In genomic region chr2:235113854-235114253, GRCh38 we compare ENCODE assay signal across 21 cellular contexts.
DNase-seq lines count a peak whose midpoint lies in the region; ATAC-seq, FAIRE-seq and TF ChIP-seq lines count a peak whose summit lies in the region.
"Had no signal": no experiment of that assay in that cellular context is flagged by ENCODE, and none has a peak within 500 bp of the region (broad histone marks: within the 10 kb centered on the region; RNA-seq: fewer than 3 reads in every experiment).

No MANE protein-coding gene starts in this region.

- no peak overlapping the region for H2AFZ ChIP-seq in HepG2 (ENCODE audit: low read length)
- H2AFZ ChIP-seq: GM23248 had no signal

- H3K9ac ChIP-seq in endodermal cell (ENCODE audit: extremely low read depth, low read length, poor library complexity, severe bottlenecking) (no peak overlapping the region), HepG2 (ENCODE audit: insufficient read depth, low read depth, low read length) (no peak overlapping the region)
- H3K9ac ChIP-seq: GM23248 had no signal

- H3K27me3 ChIP-seq in endodermal cell (ENCODE audit: control insufficient read depth, insufficient read depth, low read length, poor library complexity, severe bottlenecking) = no peaks in the 10 kb centered on the region
- H3K27me3 ChIP-seq in HepG2 (ENCODE audit: control insufficient read depth in 1 of 2, insufficient read depth in 2 of 2, low read length in 2 of 2) = peaks cover 0 to 15% of the 10 kb centered on the region in 2 experiments; a peak in 2 of 5 replicates
- H3K27me3 ChIP-seq: SJCRH30 had no signal

- H3K27ac ChIP-seq in endodermal cell (ENCODE audit: low read depth, low read length) (no peak overlapping the region), HepG2 (ENCODE audit: extremely low read length, insufficient read depth, low read length) (no peak overlapping the region), substantia nigra (ENCODE audit: low read depth, low read length, poor library complexity, severe bottlenecking) (no peak overlapping the region)
- H3K27ac ChIP-seq: 22Rv1, GM23248, RWPE1, SJCRH30 had no signal

- H3K4me3 Mint-ChIP-seq in endodermal cell = no peak overlapping the region
- H3K4me3 Mint-ChIP-seq: CD8-positive, alpha-beta T cell had no signal

- no peaks in the 10 kb centered on the region for H4K20me1 ChIP-seq in HepG2 (ENCODE audit: insufficient read depth, low read length)

- H3K4me2 ChIP-seq in HepG2 (ENCODE audit: low read depth, low read length) = no peak overlapping the region

- CTCF ChIA-PET in HepG2 (lab: Yijun Ruan, JAX; ENCODE audit: low intra/inter-chr PET ratio, low total read pairs) = no interaction called here

- no peaks in the 10 kb centered on the region for H3K36me3 Mint-ChIP-seq in endodermal cell (ENCODE audit: low read depth)
- H3K36me3 Mint-ChIP-seq: CD8-positive, alpha-beta T cell had no signal

- no peaks in the 10 kb centered on the region for H3K36me3 ChIP-seq in endodermal cell (ENCODE audit: control insufficient read depth, insufficient read depth, low read length)
- H3K36me3 ChIP-seq in HepG2 (replicated peaks in 1 of 2; ENCODE audit: control insufficient read depth in 1 of 2, insufficient read depth in 2 of 2, low read length in 2 of 2) = no peaks in the 10 kb centered on the region
- H3K36me3 ChIP-seq: SJCRH30 had no signal

- in situ Hi-C loops in HepG2 (cut with HindIII; ENCODE audit: extremely low pct_ligation_motif_present, low pct_unique_long_range_greater_than_20kb) = loop anchor here (10.0 to 25.0 kb wide), 3 partner anchors 829 to 1127 kb away; no protein-coding TSS in a partner anchor

- WGBS in endodermal cell (ENCODE audit: insufficient coverage in 1 of 2, insufficient read length in 1 of 2), 2 experiments = 64% methylated on average over 10 of the region's 10 CpGs; no CpG with 5 or more reads in 1 of the 2 experiments
- 50% methylated on average over 5 of the region's 10 CpGs for WGBS in HepG2 (ENCODE audit: low lambda C conversion rate)

- TF ChIP-seq CTCF in endodermal cell (conservative IDR thresholded peaks at IDR 0.05) (peak; percentile 70), HepG2 (CRISPR knock-in tag; IDR thresholded peaks at IDR 0.05) (peak; percentile 30; the same call in 1 of the 2 replicates)

- no peak for TF ChIP-seq EP300 in HepG2 (IDR thresholded peaks at IDR 0.05; ENCODE audit: low read depth in 2 of 2, low read length in 2 of 2)
- no peak for TF ChIP-seq EP300 in HepG2 (CRISPR knock-in tag; IDR thresholded peaks at IDR 0.05; ENCODE audit: borderline replicate concordance)

- H3K4me3 ChIP-seq in endodermal cell (ENCODE audit: low read length) = no peak overlapping the region
- no peak overlapping the region for H3K4me3 ChIP-seq in HepG2 (replicated peaks in 1 of 3; ENCODE audit: insufficient read depth in 1 of 3, low read depth in 2 of 3, low read length in 3 of 3)
- H3K4me3 ChIP-seq: GM23248, SJCRH30 had no signal

- H3K4me1 Mint-ChIP-seq in endodermal cell = peaks cover 3% of the 10 kb centered on the region

- DNase-seq in NCI-H82 (lab: John Stamatoyannopoulos, UW) = peak; percentile 30
- no peak for DNase-seq in NCI-H82 treated with DMSO at 0.1 percent for 48 hours (lab: John Stamatoyannopoulos, UW; ENCODE audit: unreplicated experiment)
- DNase-seq in endodermal cell = peak; percentile 91
- no peak for DNase-seq in HepG2 (ENCODE audit: low spot score)
- DNase-seq in substantia nigra (lab: John Stamatoyannopoulos, UW) = no peak
- DNase-seq in NCI-H345 (lab: John Stamatoyannopoulos, UW) = no peak
- no peak for DNase-seq in NOMO-1 treated with dmso at 0.1 percent for 144 hours (lab: John Stamatoyannopoulos, UW; ENCODE audit: unreplicated experiment)
- no peak for DNase-seq in NCI-H1436 treated with DMSO at 0.1 percent for 48 hours (lab: John Stamatoyannopoulos, UW)
- DNase-seq: CD8-positive, alpha-beta T cell; DND-41; GF-D8; Karpas-422; MM.1S; NCI-H1105; NCI-H187; NCI-H446 treated with DMSO at 0.1 percent for 48 hours; OCI-M1; SJCRH30 had no signal

- peaks cover 5% of the 10 kb centered on the region for H3K27me3 Mint-ChIP-seq in endodermal cell (ENCODE audit: insufficient read depth)

- H3K79me2 ChIP-seq in HepG2 (ENCODE audit: insufficient read depth, low read length) = no peaks in the 10 kb centered on the region

- H3K9me3 Mint-ChIP-seq in endodermal cell = no peaks in the 10 kb centered on the region
- H3K9me3 Mint-ChIP-seq: CD8-positive, alpha-beta T cell had no signal

- intact Hi-C loops in HepG2 (cut with micrococcal nuclease; ENCODE audit: unreplicated experiment) = no loop called here

- FAIRE-seq in HepG2 (lab: Jason Lieb, UNC) = no peak

- H3K9me3 ChIP-seq in endodermal cell (ENCODE audit: control insufficient read depth, low read length) = no peaks in the 10 kb centered on the region
- H3K9me3 ChIP-seq in HepG2 (ENCODE audit: low read length) = no peaks in the 10 kb centered on the region
- H3K9me3 ChIP-seq: SJCRH30 had no signal

- no peak for TF ChIP-seq POLR2A in HepG2 (IDR thresholded peaks at IDR 0.05; ENCODE audit: insufficient read depth in 1 of 2, low read depth in 2 of 2, low read length in 2 of 2)

- POLR2A ChIA-PET in HepG2 (lab: Yijun Ruan, JAX) = no interaction called here

- no peak for TF ChIP-seq RAD21 in HepG2 (CRISPR knock-in tag; IDR thresholded peaks at IDR 0.05)

- no TSS peak for BruUV-seq in HepG2 (replicated peaks; lab: Mats Ljungman, UMichigan)

- no peak overlapping the region for H3K27ac Mint-ChIP-seq in endodermal cell
- H3K27ac Mint-ChIP-seq: CD8-positive, alpha-beta T cell had no signal

- no peaks in the 10 kb centered on the region for H3K4me1 ChIP-seq in endodermal cell (ENCODE audit: control insufficient read depth, insufficient read depth, low read length)
- no peaks in the 10 kb centered on the region for H3K4me1 ChIP-seq in HepG2 (ENCODE audit: insufficient read depth, low read length)
- H3K4me1 ChIP-seq: SJCRH30 had no signal

- peak; percentile 86 for ATAC-seq in HepG2
- ATAC-seq: CD8-positive, alpha-beta T cell had no signal

TF ChIP-seq in HepG2, 621 proteins besides CTCF, POLR2A, EP300 and RAD21:
- TF ChIP-seq ZNF432 (CRISPR knock-in tag; IDR thresholded peaks at IDR 0.05; ENCODE audit: borderline replicate concordance) = no peak
- TF ChIP-seq REXO4 (CRISPR knock-in tag; IDR thresholded peaks at IDR 0.05; ENCODE audit: borderline replicate concordance) = 0 out of 2 replicates have a peak, but pooled peaks have one; percentile 49
- peak; percentile 40 for TF ChIP-seq STAG1 (CRISPR knock-in tag; IDR thresholded peaks at IDR 0.05)
- no peak for TF ChIP-seq MAZ (IDR thresholded peaks at IDR 0.05; ENCODE audit: borderline replicate concordance, low read depth, low read length)
- TF ChIP-seq MAZ (CRISPR knock-in tag; IDR thresholded peaks at IDR 0.05; ENCODE audit: low read depth) = no peak
- peak; percentile 32 for TF ChIP-seq ZNF883 (CRISPR knock-in tag; IDR thresholded peaks at IDR 0.05; ENCODE audit: not compliant biosample characterization)
- no peak for TF ChIP-seq ZNF460 (CRISPR knock-in tag; IDR thresholded peaks at IDR 0.05; ENCODE audit: borderline replicate concordance)
- no peak for TF ChIP-seq SNAPC5 (CRISPR knock-in tag; IDR thresholded peaks at IDR 0.05; ENCODE audit: borderline replicate concordance)
- TF ChIP-seq IRF9 (CRISPR knock-in tag; IDR thresholded peaks at IDR 0.05; ENCODE audit: borderline replicate concordance) = no peak
- TF ChIP-seq ZNF687 (CRISPR knock-in tag; IDR thresholded peaks at IDR 0.05) = peak; percentile 33; the same call in 1 of the 2 replicates

Comparison
In these comparisons a context has a peak if more than half of its experiments do, and no peak if none do; other contexts are left out.
1. DNase-seq: peak in NCI-H82 (single experiment) and endodermal cell (single experiment); none in NCI-H82 treated with DMSO at 0.1 percent for 48 hours (single experiment), HepG2 (single experiment), substantia nigra (0 of 49), NCI-H345 (single experiment), NOMO-1 treated with dmso at 0.1 percent for 144 hours (single experiment) and NCI-H1436 treated with DMSO at 0.1 percent for 48 hours (single experiment).